In the genomic region with DNA sequence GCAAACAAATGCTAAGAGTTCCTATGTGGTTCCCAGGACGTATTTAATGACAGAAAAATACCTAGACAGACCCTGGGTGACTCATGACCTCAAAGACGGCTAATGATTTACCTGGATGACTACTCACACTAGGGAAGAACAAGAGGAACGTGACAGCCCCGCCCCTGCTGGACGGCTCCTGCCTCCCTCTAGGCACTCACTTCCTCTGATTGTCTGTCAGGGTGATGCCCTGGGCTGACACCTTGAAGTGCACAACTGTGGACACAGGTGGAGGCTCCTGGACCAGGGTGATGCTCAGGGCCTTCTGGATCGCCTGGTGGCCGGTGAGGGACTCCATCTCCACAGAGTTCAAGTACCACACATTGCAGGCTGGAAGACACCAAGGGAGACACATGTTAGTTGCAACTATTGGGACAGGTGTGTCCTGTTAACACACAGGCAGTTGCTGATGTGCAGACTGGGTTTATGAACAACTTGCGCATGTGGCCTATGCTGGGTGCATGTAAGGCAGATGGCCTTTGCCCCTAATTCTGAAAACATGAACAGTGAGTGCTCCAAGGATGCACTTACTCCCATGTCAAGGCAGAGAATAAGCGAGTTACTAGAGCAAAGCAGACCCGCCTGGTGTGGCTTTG, we compare ENCODE assay signal across 17 cellular contexts.
DNase-seq lines count a peak whose midpoint lies in the region; ATAC-seq, FAIRE-seq and TF ChIP-seq lines count a peak whose summit lies in the region.
"Had no signal": no experiment of that assay in that cellular context is flagged by ENCODE, and none has a peak within 500 bp of the region (broad histone marks: within the 10 kb centered on the region; RNA-seq: fewer than 3 reads in every experiment).

No MANE protein-coding gene starts in this region.

- peak; percentile 68 for ATAC-seq in GM21619 (IDR thresholded peaks at IDR 0.05; ENCODE audit: unreplicated experiment)
- ATAC-seq in upper lobe of right lung = peak; percentile 39

- no peaks in the 10 kb centered on the region for H3K4me1 ChIP-seq in upper lobe of right lung
- H3K4me1 ChIP-seq: prostate gland had no signal

- no peaks in the 10 kb centered on the region for H3K9me3 ChIP-seq in upper lobe of right lung
- H3K9me3 ChIP-seq: prostate gland had no signal

- DNase-seq in RCC 7860 (ENCODE audit: low spot score) (peak; percentile 96), kidney tubule cell (ENCODE audit: low spot score) (peak; percentile 97), upper lobe of right lung (no peak), NCI-H2081 treated with DMSO at 0.1 percent for 48 hours (lab: John Stamatoyannopoulos, UW) (no peak), nucleus accumbens (lab: John Stamatoyannopoulos, UW) (no peak), H7 (no peak)
- DNase-seq: activated CD4-positive, CD25-positive, alpha-beta regulatory T cell treated with anti-CD3 and anti-CD28 coated beads, Interleukin-2, amount 50 U/mL, for 72 hours; activated CD8-positive, alpha-beta memory T cell treated with anti-CD3 and anti-CD28 coated beads, Interleukin-2, amount 50 U/mL, for 4 hours; activated naive CD4-positive, alpha-beta T cell treated with anti-CD3 and anti-CD28 coated beads, Interleukin-2, amount 10 ng/mL, durations not matched to agents 7 days and 5 days; brain microvascular endothelial cell; GM23248; NCI-H1694; NCI-H524 had no signal

- no peak for TF ChIP-seq CTCF in upper lobe of right lung (IDR thresholded peaks at IDR 0.05)

- peak; percentile 99 for FAIRE-seq in RCC 7860 (lab: Jason Lieb, UNC)
- FAIRE-seq: endometrium had no signal

- H3K4me3 ChIP-seq in upper lobe of right lung (no peak overlapping the region), H7 (ENCODE audit: insufficient read depth, low read depth, low read length) (no peak overlapping the region)
- H3K4me3 ChIP-seq: GM23248, prostate gland had no signal

- H3K36me3 ChIP-seq in upper lobe of right lung = peaks cover 85% of the 10 kb centered on the region
- H3K36me3 ChIP-seq in H7 (replicated peaks; ENCODE audit: control insufficient read depth, insufficient read depth, low read length) = peaks cover 2% of the 10 kb centered on the region; the same call in 1 of the 2 replicates
- H3K36me3 ChIP-seq: prostate gland had no signal

- H3K27me3 ChIP-seq in upper lobe of right lung (no peaks in the 10 kb centered on the region), H7 (ENCODE audit: control insufficient read depth, insufficient read depth, low read length) (no peaks in the 10 kb centered on the region)
- H3K27me3 ChIP-seq: brain microvascular endothelial cell had no signal

- intact Hi-C loops in upper lobe of right lung (cut with DNase I) = no loop called here

- H3K27ac ChIP-seq in upper lobe of right lung = no peak overlapping the region
- H3K27ac ChIP-seq: brain microvascular endothelial cell, C4-2B, GM23248, prostate gland had no signal

Comparison
In these comparisons a context has a peak if more than half of its experiments do, and no peak if none do; other contexts are left out.
1. DNase-seq: peak in RCC 7860 (single experiment) and kidney tubule cell (single experiment); none in upper lobe of right lung (single experiment), NCI-H2081 treated with DMSO at 0.1 percent for 48 hours (single experiment), nucleus accumbens (0 of 56) and H7 (single experiment).